ENCODE assay signal across 16 cellular contexts in the genomic region with DNA sequence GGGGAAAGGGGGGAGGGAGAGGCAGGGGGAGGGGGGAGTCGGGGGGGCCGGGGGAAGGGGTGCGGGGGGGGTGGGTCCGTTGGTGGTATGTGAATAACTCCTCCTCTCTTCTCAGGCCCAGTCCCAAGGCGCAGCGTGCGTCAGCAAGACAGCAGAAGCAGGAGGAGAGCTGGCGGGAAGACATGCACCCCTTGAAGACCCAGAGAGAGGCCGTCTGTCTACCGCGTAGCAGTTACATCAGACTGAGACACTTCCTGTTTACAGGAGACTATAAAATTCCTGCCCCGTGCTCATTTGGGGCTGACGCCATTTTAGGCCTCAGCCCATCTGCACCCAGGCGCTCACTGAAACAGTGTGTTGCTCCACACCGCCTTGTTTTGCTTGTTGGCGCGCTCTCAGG. TPM values are rescaled to one million over a fixed set of nuclear protein-coding genes. Genes with fewer than 3 reads are reported as not detected.
A peak's percentile ranks its signal among the peaks of the same experiment; 100 is the strongest.
DNase-seq lines count a peak whose midpoint lies in the region; ATAC-seq and TF ChIP-seq lines count a peak whose summit lies in the region.
"Had no signal": no experiment of that assay in that cellular context is flagged by ENCODE, and none has a peak within 500 bp of the region (broad histone marks: within the 10 kb centered on the region; RNA-seq: fewer than 3 reads in every experiment).

No MANE protein-coding gene starts in this region.

- no peaks in the 10 kb centered on the region for H3K79me2 ChIP-seq in mammary epithelial cell (ENCODE audit: insufficient read depth, low read length)
- peaks cover 7% of the 10 kb centered on the region for H3K79me2 ChIP-seq in fibroblast of lung (ENCODE audit: control insufficient read depth, insufficient read depth, low read length)

- H3K27me3 ChIP-seq in breast epithelium (no peaks in the 10 kb centered on the region), mammary epithelial cell (ENCODE audit: insufficient read depth, low read length) (no peaks in the 10 kb centered on the region), fibroblast of lung (ENCODE audit: control insufficient read depth, insufficient read depth, low read length) (no peaks in the 10 kb centered on the region)

- peaks cover 14% of the 10 kb centered on the region for H3K27me3 Mint-ChIP-seq in activated T-helper 2 cell treated with anti-CD3 and anti-CD28 coated beads, Interferon-gamma antibody, Interleukin-2, Interleukin-4, amounts not matched to agents 10 μg/mL and 5 μg/mL and 100 μg/mL, durations not matched to agents 14 hours and 24 hours and 36 hours (ENCODE audit: low read depth)
- H3K27me3 Mint-ChIP-seq: activated naive CD4-positive, alpha-beta T cell treated with anti-CD3 and anti-CD28 coated beads, Interleukin-2, amount 50 U/mL, for 24 hours had no signal

- H3K9me3 ChIP-seq in breast epithelium, result no peaks in the 10 kb centered on the region
- H3K9me3 ChIP-seq in mammary epithelial cell (replicated peaks; ENCODE audit: insufficient read depth, low read length), result no peaks in the 10 kb centered on the region
- no peaks in the 10 kb centered on the region for H3K9me3 ChIP-seq in fibroblast of lung (ENCODE audit: control insufficient read depth, insufficient read depth, low read depth, low read length)

- H3K27ac Mint-ChIP-seq in activated naive CD4-positive, alpha-beta T cell treated with anti-CD3 and anti-CD28 coated beads, Interleukin-2, amount 50 U/mL, for 72 hours, result no peak overlapping the region
- no peak overlapping the region for H3K27ac Mint-ChIP-seq in activated T-helper 2 cell treated with anti-CD3 and anti-CD28 coated beads, Interferon-gamma antibody, Interleukin-2, Interleukin-4, amounts not matched to agents 10 μg/mL and 5 μg/mL and 100 μg/mL, durations not matched to agents 14 hours and 24 hours and 36 hours
- H3K27ac Mint-ChIP-seq: activated naive CD4-positive, alpha-beta T cell treated with anti-CD3 and anti-CD28 coated beads, Interleukin-2, amount 50 U/mL, for 24 hours; memory B cell; type B pancreatic cell had no signal

- H3K27ac ChIP-seq in breast epithelium (peak overlapping the region; percentile 25 to 72), mammary epithelial cell (ENCODE audit: insufficient read depth, low read depth, low read length) (no peak overlapping the region), fibroblast of lung (ENCODE audit: insufficient read depth, low read length) (peak overlapping the region; percentile 87)
- H3K27ac ChIP-seq: epithelial cell of prostate, RWPE1 had no signal

- in situ Hi-C loops in mammary epithelial cell (cut with MboI; ENCODE audit: low sequenced_read_pairs in 2 of 2), result no loop called here

- H3K4me1 ChIP-seq in breast epithelium (no peaks in the 10 kb centered on the region), mammary epithelial cell (ENCODE audit: insufficient read depth, low read length) (peaks cover 8% of the 10 kb centered on the region), fibroblast of lung (ENCODE audit: control insufficient read depth, extremely low read depth, insufficient read depth, low read length) (no peaks in the 10 kb centered on the region)

- WGBS in mammary epithelial cell (ENCODE audit: low coverage, missing lambda C conversion rate), result 97% methylated on average over 5 of the region's 17 CpGs

- TF ChIP-seq POLR2A in breast epithelium (IDR thresholded peaks at IDR 0.05), result no peak

- H3K9ac ChIP-seq in mammary epithelial cell (ENCODE audit: insufficient read depth, low read length), result no peak overlapping the region
- H3K9ac ChIP-seq in fibroblast of lung (ENCODE audit: insufficient read depth, low read length), result peak overlapping the region; percentile 18

- H3K4me1 Mint-ChIP-seq in activated T-helper 2 cell treated with anti-CD3 and anti-CD28 coated beads, Interferon-gamma antibody, Interleukin-2, Interleukin-4, amounts not matched to agents 10 μg/mL and 5 μg/mL and 100 μg/mL, durations not matched to agents 14 hours and 24 hours and 36 hours (ENCODE audit: low read depth), result no peaks in the 10 kb centered on the region
- H3K4me1 Mint-ChIP-seq: activated naive CD4-positive, alpha-beta T cell treated with anti-CD3 and anti-CD28 coated beads, Interleukin-2, amount 50 U/mL, for 24 hours; memory B cell had no signal

- H3K36me3 ChIP-seq in breast epithelium (no peaks in the 10 kb centered on the region), mammary epithelial cell (ENCODE audit: insufficient read depth, low read length) (no peaks in the 10 kb centered on the region), fibroblast of lung (ENCODE audit: control insufficient read depth, insufficient read depth, low read length) (no peaks in the 10 kb centered on the region)

- H3K4me3 ChIP-seq in breast epithelium (peak overlapping the region in 2 of 3 donors; percentile 23 to 51), mammary epithelial cell (replicated peaks in 1 of 3; ENCODE audit: insufficient read depth in 1 of 3, low read depth in 2 of 3, low read length in 3 of 3) (no peak overlapping the region), fibroblast of lung (replicated peaks in 1 of 4; ENCODE audit: control extremely low read depth in 1 of 4, insufficient read depth in 1 of 4, low read depth in 3 of 4, low read length in 4 of 4) (peak overlapping the region; percentile 32 to 61 (median 44))

- CTCF ChIA-PET in mammary epithelial cell (lab: Charles Lee; ENCODE audit: low non-redundant PET), result no interaction called here

- no peak overlapping the region for H3K4me3 Mint-ChIP-seq in activated T-helper 2 cell treated with anti-CD3 and anti-CD28 coated beads, Interferon-gamma antibody, Interleukin-2, Interleukin-4, amounts not matched to agents 10 μg/mL and 5 μg/mL and 100 μg/mL, durations not matched to agents 14 hours and 24 hours and 36 hours (ENCODE audit: low read depth)
- H3K4me3 Mint-ChIP-seq: activated naive CD4-positive, alpha-beta T cell treated with anti-CD3 and anti-CD28 coated beads, Interleukin-2, amount 50 U/mL, for 24 hours; memory B cell; type B pancreatic cell had no signal

- no TSS peak for BruUV-seq in mammary epithelial cell (replicated peaks; lab: Mats Ljungman, UMichigan)

- dilution Hi-C loops in mammary epithelial cell (cut with HindIII; ENCODE audit: low sequenced_read_pairs), result no loop called here

- DNase-seq in breast epithelium (ENCODE audit: low spot score in 2 of 2), result no peak
- DNase-seq in mammary epithelial cell, result no peak
- DNase-seq in OCI-M1 (lab: John Stamatoyannopoulos, UW), result peak; percentile 73
- DNase-seq in fibroblast of lung (ENCODE audit: low read depth in 2 of 2), result peak in 1 of 2 donors; percentile 74
- DNase-seq in NCI-H1092 (lab: John Stamatoyannopoulos, UW), result no peak
- no peak for DNase-seq in activated naive CD4-positive, alpha-beta T cell treated with anti-CD3 and anti-CD28 coated beads, Interleukin-2, amount 50 U/mL, for 72 hours (ENCODE audit: low spot score in 2 of 2)
- no peak for DNase-seq in AML-193 (lab: John Stamatoyannopoulos, UW)
- no peak for DNase-seq in activated T-helper 2 cell treated with anti-CD3 and anti-CD28 coated beads, Interferon-gamma antibody, Interleukin-2, Interleukin-4, amounts not matched to agents 10 μg/mL and 5 μg/mL and 100 μg/mL, durations not matched to agents 14 hours and 24 hours and 36 hours (ENCODE audit: low spot score)
- DNase-seq: central memory CD4-positive, alpha-beta T cell; NCI-H226; stimulated activated CD4-positive, alpha-beta T cell treated with anti-CD3 and anti-CD28 coated beads, Interleukin-12 subunit alpha, Interleukin-12 subunit beta, amount 100 ng/mL, for 4 hours had no signal

- intact Hi-C loops in breast epithelium (cut with DNase I; ENCODE audit: low total_unique reads) (no loop called here), mammary epithelial cell (cut with micrococcal nuclease) (no loop called here)
- intact Hi-C loops in activated T-helper 2 cell treated with anti-CD3 and anti-CD28 coated beads, Interferon-gamma antibody, Interleukin-2, Interleukin-4, amounts not matched to agents 10 μg/mL and 5 μg/mL and 100 μg/mL, durations not matched to agents 14 hours and 24 hours and 36 hours (cut with micrococcal nuclease), result no loop called here

- H4K20me1 ChIP-seq in mammary epithelial cell (ENCODE audit: insufficient read depth, low read length), result no peaks in the 10 kb centered on the region
- H4K20me1 ChIP-seq in fibroblast of lung (ENCODE audit: control insufficient read depth, extremely low read depth, insufficient read depth, low read length), result no peaks in the 10 kb centered on the region

- no peak overlapping the region for H2AFZ ChIP-seq in mammary epithelial cell (ENCODE audit: low read depth, low read length)
- H2AFZ ChIP-seq in fibroblast of lung (ENCODE audit: low read length), result peak overlapping the region; percentile 52

- no peak for ATAC-seq in activated naive CD4-positive, alpha-beta T cell treated with anti-CD3 and anti-CD28 coated beads, Interleukin-2, amount 50 U/mL, for 72 hours

- H3K9me3 Mint-ChIP-seq in activated naive CD4-positive, alpha-beta T cell treated with anti-CD3 and anti-CD28 coated beads, Interleukin-2, amount 50 U/mL, for 72 hours, result no peaks in the 10 kb centered on the region
- H3K9me3 Mint-ChIP-seq in activated T-helper 2 cell treated with anti-CD3 and anti-CD28 coated beads, Interferon-gamma antibody, Interleukin-2, Interleukin-4, amounts not matched to agents 10 μg/mL and 5 μg/mL and 100 μg/mL, durations not matched to agents 14 hours and 24 hours and 36 hours, result no peaks in the 10 kb centered on the region
- H3K9me3 Mint-ChIP-seq: activated naive CD4-positive, alpha-beta T cell treated with anti-CD3 and anti-CD28 coated beads, Interleukin-2, amount 50 U/mL, for 24 hours; type B pancreatic cell had no signal

- TF ChIP-seq CTCF in breast epithelium (IDR thresholded peaks at IDR 0.05) (no peak), mammary epithelial cell (conservative IDR thresholded peaks at IDR 0.05 in 1 of 2, IDR thresholded peaks at IDR 0.05 in 1 of 2; ENCODE audit: extremely low read depth in 1 of 2, insufficient read depth in 1 of 2, low read depth in 1 of 2, low read length in 2 of 2) (no peak), fibroblast of lung (conservative IDR thresholded peaks at IDR 0.05 in 1 of 2, IDR thresholded peaks at IDR 0.05 in 1 of 2; ENCODE audit: low read depth in 1 of 2, low read length in 2 of 2) (no peak)

- no peaks in the 10 kb centered on the region for H3K36me3 Mint-ChIP-seq in activated naive CD4-positive, alpha-beta T cell treated with anti-CD3 and anti-CD28 coated beads, Interleukin-2, amount 50 U/mL, for 72 hours
- H3K36me3 Mint-ChIP-seq in activated T-helper 2 cell treated with anti-CD3 and anti-CD28 coated beads, Interferon-gamma antibody, Interleukin-2, Interleukin-4, amounts not matched to agents 10 μg/mL and 5 μg/mL and 100 μg/mL, durations not matched to agents 14 hours and 24 hours and 36 hours (ENCODE audit: low read depth), result no peaks in the 10 kb centered on the region
- H3K36me3 Mint-ChIP-seq: activated naive CD4-positive, alpha-beta T cell treated with anti-CD3 and anti-CD28 coated beads, Interleukin-2, amount 50 U/mL, for 24 hours; memory B cell; type B pancreatic cell had no signal

- H3K4me2 ChIP-seq in mammary epithelial cell (ENCODE audit: insufficient read depth, low read depth, low read length), result no peak overlapping the region
- H3K4me2 ChIP-seq in fibroblast of lung (ENCODE audit: extremely low read depth, insufficient read depth, low read length), result peak overlapping the region; percentile 90

RNA-seq across cellular contexts. Expression of gene SETD4, which starts 55.3 kb away (rescaled TPM):
- total RNA-seq in breast epithelium (10 to 100 TPM; 14.2 to 34.1 (median 25.6) TPM), mammary epithelial cell (10 to 100 TPM; 21.3 to 29.5 TPM), fibroblast of lung (11.3 and 17.2 TPM in 2 replicates)
- polyA plus RNA-seq in mammary epithelial cell (9.9 TPM), fibroblast of lung (8.8 and 10.7 TPM in 2 replicates)
- polyA minus RNA-seq in mammary epithelial cell (21.0 TPM), fibroblast of lung (ENCODE audit: low replicate concordance) (6.2 and 8.1 TPM in 2 replicates)
- 6.1 and 7.2 TPM in 2 replicates for polyA plus RNA-seq in fibroblast of lung (2012)
- total RNA-seq in activated naive CD4-positive, alpha-beta T cell treated with anti-CD3 and anti-CD28 coated beads, Interleukin-2, amount 50 U/mL, for 72 hours, result 10 to 100 TPM; 16.7 to 21.5 TPM
- 21.4 and 23.8 TPM in 2 replicates for total RNA-seq in activated T-helper 2 cell treated with anti-CD3 and anti-CD28 coated beads, Interferon-gamma antibody, Interleukin-2, Interleukin-4, amounts not matched to agents 10 μg/mL and 5 μg/mL and 100 μg/mL, durations not matched to agents 14 hours and 24 hours and 36 hours

Comparison
In these comparisons a context has a peak if more than half of its experiments do, and no peak if none do; other contexts are left out.
1. H3K4me3 ChIP-seq: peak in breast epithelium (2 of 3) and fibroblast of lung (4 of 4); none in mammary epithelial cell (0 of 3).